In the genomic region with DNA sequence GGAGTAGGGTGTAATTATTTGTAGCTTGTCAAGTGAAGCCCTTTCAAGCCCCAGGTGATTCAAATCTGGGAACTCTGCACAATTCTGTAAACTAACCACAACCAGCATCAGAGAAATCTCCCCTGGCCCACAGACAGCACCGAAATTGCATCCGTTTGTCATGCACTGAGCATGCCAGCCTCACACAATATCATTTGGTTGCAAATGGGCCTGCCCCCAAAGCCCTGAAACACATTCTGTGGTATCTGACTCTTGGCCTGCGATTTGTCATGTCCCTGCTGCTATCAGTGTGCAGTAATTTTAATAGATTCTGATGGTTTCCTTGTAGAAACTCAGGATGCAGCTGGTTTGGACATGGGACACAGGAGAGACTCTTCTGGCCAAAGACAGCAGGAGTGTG, we compare ENCODE assay signal across 14 cellular contexts. TPM values are rescaled to one million over a fixed set of nuclear protein-coding genes. Genes with fewer than 3 reads are reported as not detected.
A peak's percentile ranks its signal among the peaks of the same experiment; 100 is the strongest.
DNase-seq lines count a peak whose midpoint lies in the region; ATAC-seq lines count a peak whose summit lies in the region.
"Had no signal": no experiment of that assay in that cellular context is flagged by ENCODE, and none has a peak within 500 bp of the region (broad histone marks: within the 10 kb centered on the region; RNA-seq: fewer than 3 reads in every experiment).

No MANE protein-coding gene starts in this region.

- peak; percentile 71 for ATAC-seq in HG02798 (IDR thresholded peaks at IDR 0.05; ENCODE audit: poor library complexity, unreplicated experiment)

- DNase-seq in stimulated activated CD4-positive, alpha-beta T cell treated with anti-CD3 and anti-CD28 coated beads, Interleukin-15, amount 100 ng/mL, for 24 hours: peak; percentile 5
- DNase-seq in stimulated activated CD4-positive, alpha-beta T cell treated with anti-CD3 and anti-CD28 coated beads, Interleukin-2, amount 100 ng/mL, for 48 hours: no peak
- DNase-seq in RPMI7951 (ENCODE audit: low read depth): peak; percentile 70
- no peak for DNase-seq in NCI-H1048 (lab: John Stamatoyannopoulos, UW)
- DNase-seq in stimulated activated CD4-positive, alpha-beta T cell treated with anti-CD3 and anti-CD28 coated beads, Interleukin-4, amount 100 ng/mL, for 24 hours: no peak
- no peak for DNase-seq in DMS 273 treated with DMSO at 0.1 percent for 48 hours (lab: John Stamatoyannopoulos, UW)
- DNase-seq in NCI-H1105 treated with DMSO at 0.1 percent for 48 hours (lab: John Stamatoyannopoulos, UW): no peak
- DNase-seq: activated T-cell treated with anti-CD3 and anti-CD28 coated beads for 4 hours, mesendoderm, NCI-H2171 treated with DMSO at 0.1 percent for 48 hours, Peyer's patch, T-helper 9 cell, testis had no signal

RNA-seq across cellular contexts. Expression of gene SNX24, which starts 35.3 kb away (rescaled TPM):
- total RNA-seq in RPMI7951 (2014; rRNA removed; shearing (Covaris generic)): 25.4 and 34.7 TPM in 2 replicates

Comparison
In these comparisons a context has a peak if more than half of its experiments do, and no peak if none do; other contexts are left out.
1. DNase-seq: peak in stimulated activated CD4-positive, alpha-beta T cell treated with anti-CD3 and anti-CD28 coated beads, Interleukin-15, amount 100 ng/mL, for 24 hours (single experiment) and RPMI7951 (single experiment); none in stimulated activated CD4-positive, alpha-beta T cell treated with anti-CD3 and anti-CD28 coated beads, Interleukin-2, amount 100 ng/mL, for 48 hours (0 of 2), NCI-H1048 (single experiment), stimulated activated CD4-positive, alpha-beta T cell treated with anti-CD3 and anti-CD28 coated beads, Interleukin-4, amount 100 ng/mL, for 24 hours (single experiment), DMS 273 treated with DMSO at 0.1 percent for 48 hours (single experiment) and NCI-H1105 treated with DMSO at 0.1 percent for 48 hours (single experiment).